1 cellular context compared by ENCODE assay signal in genomic region chr6:44053760-44054556, GRCh38.
TF ChIP-seq lines count a peak whose summit lies in the region.

No MANE protein-coding gene starts in this region.

TF ChIP-seq in GM23338, 12 proteins besides CTCF, POLR2A, EP300 and RAD21 (continued from another document):
- no peak for TF ChIP-seq ZNF462 (CRISPR knock-in tag; IDR thresholded peaks at IDR 0.05)
- TF ChIP-seq JUNB (IDR thresholded peaks at IDR 0.05; ENCODE audit: unreplicated experiment) = no peak
- TF ChIP-seq ETS1 (IDR thresholded peaks at IDR 0.05) = no peak
- TF ChIP-seq ZNF331 (CRISPR knock-in tag; IDR thresholded peaks at IDR 0.05; ENCODE audit: low read depth) = no peak
